Comparison of ENCODE assay signal across 20 cellular contexts in the genomic region with DNA sequence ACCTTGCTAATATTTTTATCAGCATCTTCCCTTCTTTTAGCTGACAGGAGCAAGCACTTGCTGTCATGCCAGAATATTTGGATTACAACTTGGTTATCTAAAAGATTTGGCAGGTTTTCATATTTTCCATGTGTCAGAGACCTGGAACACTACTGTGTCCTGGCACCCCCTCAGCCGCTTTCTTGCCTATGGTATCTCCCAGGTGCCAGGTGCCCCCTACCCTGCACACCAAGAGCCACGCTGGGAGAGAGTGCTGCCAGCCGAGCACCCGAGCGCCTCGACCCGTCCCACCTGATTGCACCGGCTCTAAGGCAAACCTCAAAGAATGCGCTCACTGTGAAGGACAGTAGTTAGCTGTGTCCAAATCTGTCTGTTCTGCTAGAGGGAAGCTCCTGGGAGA.
A peak's percentile ranks its signal among the peaks of the same experiment; 100 is the strongest.
DNase-seq lines count a peak whose midpoint lies in the region; ATAC-seq and TF ChIP-seq lines count a peak whose summit lies in the region.
"Had no signal": no experiment of that assay in that cellular context is flagged by ENCODE, and none has a peak within 500 bp of the region (broad histone marks: within the 10 kb centered on the region; RNA-seq: fewer than 3 reads in every experiment).

No MANE protein-coding gene starts in this region.

- WGBS in neuronal stem cell (ENCODE audit: extremely low coverage in 2 of 2, insufficient read length in 2 of 2, insufficient replicate concordance in 1 of 2), 2 donors = no CpG with 5 or more reads among the region's 9 CpGs
- WGBS in mesendoderm (ENCODE audit: extremely low coverage, insufficient coverage, low lambda C conversion rate) = no CpG with 5 or more reads among the region's 9 CpGs

- TF ChIP-seq CTCF in chondrocyte (IDR thresholded peaks at IDR 0.05) = no peak

- no peak overlapping the region for H3K4me2 ChIP-seq in neuronal stem cell (ENCODE audit: insufficient read depth, low read length, poor library complexity, severe bottlenecking)
- H3K4me2 ChIP-seq in mesendoderm (ENCODE audit: low read length) = no peak overlapping the region
- H3K4me2 ChIP-seq: A549 had no signal

- no peak overlapping the region for H3K56ac ChIP-seq in mesendoderm (ENCODE audit: low read length)

- H3K4me1 Mint-ChIP-seq in chondrocyte (ENCODE audit: low read depth) = peaks cover 7% of the 10 kb centered on the region

- no peak overlapping the region for H3K18ac ChIP-seq in neuronal stem cell (ENCODE audit: low read length)
- H3K18ac ChIP-seq in mesendoderm (ENCODE audit: low read length) = no peak overlapping the region

- H3K36me3 Mint-ChIP-seq in chondrocyte (ENCODE audit: low read depth) = peaks cover 1% of the 10 kb centered on the region

- no peak overlapping the region for H3K14ac ChIP-seq in neuronal stem cell (ENCODE audit: low read length)

- no peaks in the 10 kb centered on the region for H3K9me3 ChIP-seq in neuronal stem cell (replicated peaks in 1 of 2; ENCODE audit: control insufficient read depth in 2 of 2, insufficient read depth in 1 of 2, low read depth in 1 of 2, low read length in 2 of 2)
- H3K9me3 ChIP-seq: A549, BE2C, Caco-2 had no signal

- no peak overlapping the region for H2BK5ac ChIP-seq in neuronal stem cell (ENCODE audit: low read length)
- H2BK5ac ChIP-seq in mesendoderm (ENCODE audit: low read length) = no peak overlapping the region

- H3K4ac ChIP-seq in neuronal stem cell (ENCODE audit: low read length) = no peak overlapping the region
- no peak overlapping the region for H3K4ac ChIP-seq in mesendoderm (ENCODE audit: low read depth, low read length)

- no peak overlapping the region for H3K27ac Mint-ChIP-seq in chondrocyte (ENCODE audit: unreplicated experiment)
- H3K27ac Mint-ChIP-seq: CD4-positive, alpha-beta T cell; H9; HFFc6 had no signal

- H3K79me2 ChIP-seq in mesendoderm (ENCODE audit: control insufficient read depth, insufficient read depth, low read length) = no peaks in the 10 kb centered on the region

- no peak overlapping the region for H2BK120ac ChIP-seq in neuronal stem cell (ENCODE audit: low read depth, low read length)
- no peak overlapping the region for H2BK120ac ChIP-seq in mesendoderm (ENCODE audit: low read depth, low read length)

- H3K27ac ChIP-seq in neuronal stem cell (replicated peaks; ENCODE audit: low read length) (no peak overlapping the region), mesendoderm (ENCODE audit: low read depth, low read length) (no peak overlapping the region)
- H3K27ac ChIP-seq: A549 had no signal

- H3K79me1 ChIP-seq in neuronal stem cell (ENCODE audit: low read depth, low read length) (no peaks in the 10 kb centered on the region), mesendoderm (ENCODE audit: low read length) (no peaks in the 10 kb centered on the region)

- H3K27me3 ChIP-seq in neuronal stem cell (ENCODE audit: control insufficient read depth in 3 of 3, insufficient read depth in 3 of 3, low read depth in 1 of 3, low read length in 3 of 3) = peaks cover 0 to 64% (median 0%) of the 10 kb centered on the region in 3 experiments
- no peaks in the 10 kb centered on the region for H3K27me3 ChIP-seq in mesendoderm (ENCODE audit: insufficient read depth, low read length, poor library complexity)
- H3K27me3 ChIP-seq: BE2C had no signal

- no peak overlapping the region for H4K5ac ChIP-seq in mesendoderm (ENCODE audit: low read length)

- H3K23ac ChIP-seq in neuronal stem cell (ENCODE audit: low read depth, low read length, poor library complexity) (no peak overlapping the region), mesendoderm (ENCODE audit: low read length) (no peak overlapping the region)

- H2BK12ac ChIP-seq in neuronal stem cell (ENCODE audit: low read length) = no peak overlapping the region

- H3K4me3 Mint-ChIP-seq in chondrocyte (ENCODE audit: unreplicated experiment) = no peak overlapping the region
- H3K4me3 Mint-ChIP-seq: CD4-positive, alpha-beta T cell; H9; HFFc6 had no signal

- no peak overlapping the region for H3K4me3 ChIP-seq in neuronal stem cell (ENCODE audit: low read length in 2 of 2)
- no peak overlapping the region for H3K4me3 ChIP-seq in mesendoderm (ENCODE audit: low read length)
- H3K4me3 ChIP-seq: A549 had no signal

- H2AK5ac ChIP-seq in neuronal stem cell (ENCODE audit: low read depth, low read length) (no peak overlapping the region), mesendoderm (ENCODE audit: low read length) (no peak overlapping the region)

- no peaks in the 10 kb centered on the region for H3K9me3 Mint-ChIP-seq in chondrocyte (ENCODE audit: low read depth)
- H3K9me3 Mint-ChIP-seq: CD4-positive, alpha-beta T cell; H9; HFFc6 had no signal

- no peak overlapping the region for H2AFZ ChIP-seq in neuronal stem cell (ENCODE audit: low read length)

- no peak overlapping the region for H4K91ac ChIP-seq in neuronal stem cell (ENCODE audit: low read depth, low read length, poor library complexity)

- H4K8ac ChIP-seq in neuronal stem cell (ENCODE audit: low read depth, low read length) (no peak overlapping the region), mesendoderm (ENCODE audit: low read depth, low read length) (no peak overlapping the region)

- ATAC-seq in Right ventricle myocardium superior (ENCODE audit: poor library complexity) = no peak
- ATAC-seq: A549, Right ventricle myocardium inferior had no signal

- H2BK15ac ChIP-seq in neuronal stem cell (ENCODE audit: low read length) (peak overlapping the region; percentile 40), mesendoderm (replicated peaks; ENCODE audit: low read depth) (no peak overlapping the region)

- no peaks in the 10 kb centered on the region for H3K36me3 ChIP-seq in neuronal stem cell (replicated peaks in 1 of 2; ENCODE audit: control insufficient read depth in 2 of 2, insufficient read depth in 2 of 2, low read length in 2 of 2)
- no peaks in the 10 kb centered on the region for H3K36me3 ChIP-seq in mesendoderm (ENCODE audit: control insufficient read depth, insufficient read depth, low read length)
- H3K36me3 ChIP-seq: BE2C had no signal

- intact Hi-C loops in cardiac septum (cut with DNase I) = no loop called here
- intact Hi-C loops in Right ventricle myocardium superior (cut with DNase I) = no loop called here

- H3K9ac ChIP-seq in neuronal stem cell (ENCODE audit: low read depth, low read length, poor library complexity) = no peak overlapping the region
- H3K9ac ChIP-seq in mesendoderm (ENCODE audit: low read length) = no peak overlapping the region

- H3K4me1 ChIP-seq in neuronal stem cell (ENCODE audit: control insufficient read depth in 2 of 2, insufficient read depth in 1 of 2, low read depth in 1 of 2, low read length in 2 of 2) (peaks cover 11 to 20% of the 10 kb centered on the region in 2 donors), mesendoderm (ENCODE audit: control insufficient read depth, low read depth, low read length) (no peaks in the 10 kb centered on the region)
- H3K4me1 ChIP-seq: A549, BE2C, Caco-2 had no signal

- DNase-seq in cardiac septum (ENCODE audit: low spot score) = peak; percentile 39
- no peak for DNase-seq in Right ventricle myocardium superior
- peak; percentile 73 for DNase-seq in chondrocyte (ENCODE audit: low spot score)
- no peak for DNase-seq in neuronal stem cell (ENCODE audit: low spot score)
- no peak for DNase-seq in A172 (ENCODE audit: low spot score)
- DNase-seq in mesendoderm = no peak
- DNase-seq in NCI-H128 (lab: John Stamatoyannopoulos, UW; ENCODE audit: unreplicated experiment) = no peak
- DNase-seq: BE2C; CD4-positive, alpha-beta T cell; DND-41; H9; HFFc6; Karpas-422; NCI-H1417; NCI-H1694 treated with DMSO at 0.1 percent for 48 hours; NCI-H446; NCI-H526 treated with DMSO at 0.1 percent for 48 hours had no signal

- H3K27me3 Mint-ChIP-seq in chondrocyte (ENCODE audit: low read depth) = peaks cover 30% of the 10 kb centered on the region

Comparison
In these comparisons a context has a peak if more than half of its experiments do, and no peak if none do; other contexts are left out.
1. DNase-seq: peak in cardiac septum (single experiment) and chondrocyte (single experiment); none in Right ventricle myocardium superior (single experiment), neuronal stem cell (single experiment), A172 (single experiment), mesendoderm (single experiment) and NCI-H128 (single experiment).